8 cellular contexts compared by ENCODE assay signal in genomic region chr17:55238197-55238930, GRCh38. TPM values are rescaled to one million over a fixed set of nuclear protein-coding genes. Genes with fewer than 3 reads are reported as not detected.
DNase-seq lines count a peak whose midpoint lies in the region; ATAC-seq and TF ChIP-seq lines count a peak whose summit lies in the region.

No MANE protein-coding gene starts in this region.

- peaks cover 7% of the 10 kb centered on the region for H3K9me3 Mint-ChIP-seq in dendritic cell treated with granulocyte-macrophage colony-stimulating factor and Interleukin-4, amounts not matched to agents 40 ng/mL and 50 ng/mL, for 4 days

- H3K4me1 ChIP-seq in left lung: peaks cover 5 to 29% of the 10 kb centered on the region in 2 donors

- H3K4me1 Mint-ChIP-seq in dendritic cell treated with granulocyte-macrophage colony-stimulating factor and Interleukin-4, amounts not matched to agents 40 ng/mL and 50 ng/mL, for 4 days (ENCODE audit: low read depth): peaks cover 14% of the 10 kb centered on the region

- DNase-seq in Ammon's horn (ENCODE audit: low spot score) (peak; percentile 97), NCI-H446 treated with DMSO at 0.1 percent for 48 hours (lab: John Stamatoyannopoulos, UW) (peak; percentile 79), left lung (peak; percentile 90 to 92)
- peak; percentile 68 to 88 for DNase-seq in activated CD4-positive, alpha-beta T cell treated with anti-CD3 and anti-CD28 coated beads, Interleukin-2, amount 50 U/mL, for 24 hours (ENCODE audit: low read depth in 1 of 2, low spot score in 1 of 2)
- DNase-seq in stimulated activated CD4-positive, alpha-beta T cell treated with anti-CD3 and anti-CD28 coated beads, Interleukin-2, amount 100 ng/mL, for 4 hours (ENCODE audit: low read depth): peak; percentile 85

- no peak for TF ChIP-seq CTCF in left lung (IDR thresholded peaks at IDR 0.05)

- peaks cover 0 to 44% of the 10 kb centered on the region in 2 donors for H3K27me3 ChIP-seq in left lung

- peak; percentile 69 for TF ChIP-seq POLR2A in GM19193 (IDR thresholded peaks at IDR 0.05; ENCODE audit: extremely low read depth, insufficient read depth, insufficient read length)

- H3K4me3 Mint-ChIP-seq in dendritic cell treated with granulocyte-macrophage colony-stimulating factor and Interleukin-4, amounts not matched to agents 40 ng/mL and 50 ng/mL, for 4 days: peak overlapping the region; percentile 67

- no peaks in the 10 kb centered on the region for H3K36me3 ChIP-seq in left lung

- H3K27ac ChIP-seq in left lung: peak overlapping the region; percentile 67 to 79

- ATAC-seq in HG03378 (IDR thresholded peaks at IDR 0.05; ENCODE audit: unreplicated experiment) (peak; percentile 87), left lung (peak; percentile 97)

- no peak overlapping the region for H3K27ac Mint-ChIP-seq in dendritic cell treated with granulocyte-macrophage colony-stimulating factor and Interleukin-4, amounts not matched to agents 40 ng/mL and 50 ng/mL, for 4 days

- H3K27me3 Mint-ChIP-seq in dendritic cell treated with granulocyte-macrophage colony-stimulating factor and Interleukin-4, amounts not matched to agents 40 ng/mL and 50 ng/mL, for 4 days: peaks cover 27% of the 10 kb centered on the region

- intact Hi-C loops in dendritic cell treated with granulocyte-macrophage colony-stimulating factor and Interleukin-4, amounts not matched to agents 40 ng/mL and 50 ng/mL, for 4 days (cut with micrococcal nuclease): loop anchor here (2.0 kb wide), 1 partner anchor 26 kb away; the partner anchor contains the start of gene HLF
- intact Hi-C loops in left lung (cut with DNase I): no loop called here

- H3K9me3 ChIP-seq in left lung: no peaks in the 10 kb centered on the region

- H3K4me3 ChIP-seq in left lung: peak overlapping the region; percentile 43 to 47

- H3K36me3 Mint-ChIP-seq in dendritic cell treated with granulocyte-macrophage colony-stimulating factor and Interleukin-4, amounts not matched to agents 40 ng/mL and 50 ng/mL, for 4 days (ENCODE audit: low read depth): no peaks in the 10 kb centered on the region

RNA-seq across cellular contexts. Expression of gene HLF, which starts 26.4 kb away (rescaled TPM):
- 1 to 10 TPM; 4.4 to 9.9 TPM for total RNA-seq in left lung

Comparison
In these comparisons a context has a peak if more than half of its experiments do, and no peak if none do; other contexts are left out.
1. Peak in every context shown above with its lines: DNase-seq, ATAC-seq, H3K4me3 ChIP-seq and H3K27ac ChIP-seq.